ENCODE assay signal across 11 cellular contexts in genomic region chr6:218153-219018, GRCh38.
DNase-seq lines count a peak whose midpoint lies in the region; ATAC-seq and TF ChIP-seq lines count a peak whose summit lies in the region.
"Had no signal": no experiment of that assay in that cellular context is flagged by ENCODE, and none has a peak within 500 bp of the region (broad histone marks: within the 10 kb centered on the region; RNA-seq: fewer than 3 reads in every experiment).

No MANE protein-coding gene starts in this region.

- peaks cover 3% of the 10 kb centered on the region for H3K36me3 Mint-ChIP-seq in endothelial cell (ENCODE audit: low read depth, unreplicated experiment)

- no peaks in the 10 kb centered on the region for H4K20me1 ChIP-seq in osteoblast (ENCODE audit: insufficient read depth, low read length)

- H2AFZ ChIP-seq in osteoblast (ENCODE audit: low read length): no peak overlapping the region

- peaks cover 10% of the 10 kb centered on the region for H3K27me3 Mint-ChIP-seq in endothelial cell (ENCODE audit: unreplicated experiment)

- H3K36me3 ChIP-seq in osteoblast (ENCODE audit: insufficient read depth, low read length): no peaks in the 10 kb centered on the region
- H3K36me3 ChIP-seq: upper lobe of left lung had no signal

- H3K9me3 ChIP-seq in osteoblast (ENCODE audit: low read depth, low read length): no peaks in the 10 kb centered on the region

- no peaks in the 10 kb centered on the region for H3K4me1 Mint-ChIP-seq in endothelial cell (ENCODE audit: unreplicated experiment)

- intact Hi-C loops in sciatic nerve (cut with DNase I): no loop called here

- no peak overlapping the region for H3K27ac ChIP-seq in osteoblast (ENCODE audit: low read depth, low read length)
- H3K27ac ChIP-seq: upper lobe of left lung had no signal

- no peak overlapping the region for H3K4me3 ChIP-seq in osteoblast (ENCODE audit: insufficient read depth, low read length)
- H3K4me3 ChIP-seq: upper lobe of left lung had no signal

- ATAC-seq in GM18868 (IDR thresholded peaks at IDR 0.05; ENCODE audit: unreplicated experiment) (peak; percentile 48), GM21723 (IDR thresholded peaks at IDR 0.05; ENCODE audit: unreplicated experiment) (peak; percentile 53), HG03460 (IDR thresholded peaks at IDR 0.05; ENCODE audit: unreplicated experiment) (peak; percentile 38), sciatic nerve (no peak)

- H3K27me3 ChIP-seq in osteoblast (ENCODE audit: insufficient read depth, low read length): peaks cover 4% of the 10 kb centered on the region
- H3K27me3 ChIP-seq: upper lobe of left lung had no signal

- POLR2A ChIA-PET in HEK293T (lab: Yijun Ruan, JAX): no interaction called here

- no peak for TF ChIP-seq CTCF in osteoblast (IDR thresholded peaks at IDR 0.05; ENCODE audit: extremely low read depth, low read depth, low read length)
- no peak for TF ChIP-seq CTCF in endothelial cell (IDR thresholded peaks at IDR 0.05; ENCODE audit: unreplicated experiment)

- H3K4me2 ChIP-seq in osteoblast (ENCODE audit: insufficient read depth, low read length): no peak overlapping the region

- DNase-seq in osteoblast (ENCODE audit: insufficient read length, low spot score, missing footprints): peak; percentile 27
- no peak for DNase-seq in endothelial cell (ENCODE audit: low spot score)
- DNase-seq in HEK293T (ENCODE audit: extremely low spot score): no peak
- no peak for DNase-seq in sciatic nerve (ENCODE audit: low spot score)
- DNase-seq in NCI-H1105 treated with DMSO at 0.1 percent for 48 hours (lab: John Stamatoyannopoulos, UW): no peak
- DNase-seq: NCI-H2029; stimulated activated CD4-positive, alpha-beta T cell treated with anti-CD3 and anti-CD28 coated beads, Interleukin-12 subunit alpha, Interleukin-12 subunit beta, amount 100 ng/mL, for 4 hours; upper lobe of left lung had no signal

- no peaks in the 10 kb centered on the region for H3K79me2 ChIP-seq in osteoblast (ENCODE audit: insufficient read depth, low read length)

- H3K4me1 ChIP-seq in osteoblast (ENCODE audit: insufficient read depth, low read length): peaks cover 38% of the 10 kb centered on the region

- no peak overlapping the region for H3K27ac Mint-ChIP-seq in endothelial cell (ENCODE audit: unreplicated experiment)

- H3K4me3 Mint-ChIP-seq in endothelial cell (ENCODE audit: unreplicated experiment): no peak overlapping the region

- CTCF ChIA-PET in HEK293T (lab: Yijun Ruan, JAX): no interaction called here

- H3K9me3 Mint-ChIP-seq in endothelial cell (ENCODE audit: unreplicated experiment): peaks cover 4% of the 10 kb centered on the region

TF ChIP-seq in HEK293T, 16 proteins besides CTCF, POLR2A, EP300 and RAD21:
- TF ChIP-seq FOXK2 (IDR thresholded peaks at IDR 0.05) (no peak), ELF4 (IDR thresholded peaks at IDR 0.05) (no peak), L3MBTL2 (conservative IDR thresholded peaks at IDR 0.05) (no peak)
